Comparison of ENCODE assay signal across 8 cellular contexts in the genomic region with DNA sequence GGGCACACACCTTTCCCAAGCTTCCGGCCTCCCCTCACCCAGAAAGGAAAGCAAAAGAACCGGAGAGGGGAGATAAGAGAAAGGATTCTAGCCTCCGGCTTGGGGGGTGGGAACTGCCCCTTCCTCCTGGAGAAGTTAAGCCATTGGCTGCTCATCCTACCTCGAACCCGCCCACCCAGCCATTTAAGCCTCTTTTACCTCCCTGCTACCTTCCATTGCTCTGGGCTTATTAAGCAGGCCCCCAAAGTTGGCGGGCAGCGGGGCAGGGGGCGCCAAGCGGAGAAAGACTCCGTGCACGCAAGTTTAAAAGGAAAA. TPM values are rescaled to one million over a fixed set of nuclear protein-coding genes. Genes with fewer than 3 reads are reported as not detected.
A peak's percentile ranks its signal among the peaks of the same experiment; 100 is the strongest.
DNase-seq lines count a peak whose midpoint lies in the region; ATAC-seq, FAIRE-seq and TF ChIP-seq lines count a peak whose summit lies in the region.

No MANE protein-coding gene starts in this region.

- TF ChIP-seq EP300 in A549 (IDR thresholded peaks at IDR 0.05) (no peak), HepG2 (IDR thresholded peaks at IDR 0.05; ENCODE audit: low read depth in 2 of 2, low read length in 2 of 2) (no peak), HepG2 (CRISPR knock-in tag; IDR thresholded peaks at IDR 0.05; ENCODE audit: borderline replicate concordance) (no peak)

- H3K27me3 ChIP-seq in H7 (ENCODE audit: control insufficient read depth, insufficient read depth, low read length) (no peaks in the 10 kb centered on the region; the same call in 1 of the 2 replicates), WERI-Rb-1 (ENCODE audit: insufficient read depth, low read depth, severe bottlenecking) (no peaks in the 10 kb centered on the region), duodenal mucosa (ENCODE audit: control insufficient read depth in 1 of 2, insufficient read depth in 2 of 2, low read length in 2 of 2) (no peaks in the 10 kb centered on the region), HepG2 (ENCODE audit: control insufficient read depth in 1 of 2, insufficient read depth in 2 of 2, low read length in 2 of 2) (peaks cover 3 to 48% of the 10 kb centered on the region in 2 experiments)

- no peak for FAIRE-seq in A549 (lab: Jason Lieb, UNC)
- FAIRE-seq in HepG2 (lab: Jason Lieb, UNC): no peak

- DNase-seq in A549 (ENCODE audit: low read depth in 1 of 2, low spot score in 1 of 2): peak; percentile 80 to 94
- DNase-seq in H7: peak; percentile 95
- DNase-seq in NCI-H345 (lab: John Stamatoyannopoulos, UW): peak; percentile 92
- peak; percentile 97 for DNase-seq in WERI-Rb-1
- DNase-seq in HepG2 (ENCODE audit: low spot score): peak; percentile 23
- peak in 2 of 3 experiments; percentile 29 to 51 for DNase-seq in stimulated activated CD4-positive, alpha-beta T cell treated with anti-CD3 and anti-CD28 coated beads, TNF-alpha, amount 100 ng/mL, for 24 hours (ENCODE audit: low read depth in 3 of 3)

- H2AFZ ChIP-seq in HepG2 (ENCODE audit: low read length): no peak overlapping the region

- H3K79me2 ChIP-seq in HepG2 (ENCODE audit: insufficient read depth, low read length): no peaks in the 10 kb centered on the region

- no TSS peak for BruUV-seq in HepG2 (replicated peaks; lab: Mats Ljungman, UMichigan)

- no peak for TF ChIP-seq RAD21 in A549 (conservative IDR thresholded peaks at IDR 0.05 in 1 of 2, IDR thresholded peaks at IDR 0.05 in 1 of 2)
- no peak for TF ChIP-seq RAD21 in HepG2 (CRISPR knock-in tag; IDR thresholded peaks at IDR 0.05)

- peak overlapping the region; percentile 70 for H3K4me2 ChIP-seq in A549
- peak overlapping the region; percentile 84 for H3K4me2 ChIP-seq in HepG2 (ENCODE audit: low read depth, low read length)

- no peaks in the 10 kb centered on the region for H4K20me1 ChIP-seq in HepG2 (ENCODE audit: insufficient read depth, low read length)

- POLR2A ChIA-PET in A549 (lab: Yijun Ruan, JAX): interaction anchor here (0.6 to 3.1 kb wide), 12 partner anchors 48 to 343 kb away, joined by 3 to 29 read pairs (median 6); no protein-coding TSS in a partner anchor
- POLR2A ChIA-PET in HepG2 (lab: Yijun Ruan, JAX): no interaction called here

- H3K36me3 ChIP-seq in H7 (replicated peaks; ENCODE audit: control insufficient read depth, insufficient read depth, low read length) (no peaks in the 10 kb centered on the region), WERI-Rb-1 (peaks cover 4% of the 10 kb centered on the region; the same call in 1 of the 2 replicates), duodenal mucosa (ENCODE audit: control insufficient read depth in 1 of 2, insufficient read depth in 2 of 2, low read length in 2 of 2) (no peaks in the 10 kb centered on the region), HepG2 (replicated peaks in 1 of 2; ENCODE audit: control insufficient read depth in 1 of 2, insufficient read depth in 2 of 2, low read length in 2 of 2) (no peaks in the 10 kb centered on the region)

- under 1% methylated on average over 10 of the region's 11 CpGs for WGBS in A549 (ENCODE audit: missing lambda C conversion rate)
- 0% methylated on average over 11 of the region's 11 CpGs for WGBS in HepG2 (ENCODE audit: low lambda C conversion rate)

- intact Hi-C loops in HepG2 (cut with micrococcal nuclease; ENCODE audit: unreplicated experiment): loop anchor here (2.0 to 5.0 kb wide), 2 partner anchors 139 to 484 kb away; a partner anchor contains a TSS

- peak overlapping the region; percentile 99 for H3K27ac ChIP-seq in A549
- H3K27ac ChIP-seq in WERI-Rb-1: peak overlapping the region; percentile 98
- H3K27ac ChIP-seq in duodenal mucosa (ENCODE audit: low read depth, low read length): peak overlapping the region; percentile 88
- H3K27ac ChIP-seq in HepG2 (ENCODE audit: extremely low read length, insufficient read depth, low read length): no peak overlapping the region

- H3K4me3 ChIP-seq in A549 (peak overlapping the region; percentile 80), H7 (ENCODE audit: insufficient read depth, low read depth, low read length) (peak overlapping the region; percentile 82), WERI-Rb-1 (ENCODE audit: low read depth, low read length) (peak overlapping the region; percentile 98), duodenal mucosa (ENCODE audit: low read depth in 1 of 2, low read length in 2 of 2) (peak overlapping the region; percentile 90 to 97), HepG2 (replicated peaks in 1 of 3; ENCODE audit: insufficient read depth in 1 of 3, low read depth in 2 of 3, low read length in 3 of 3) (peak overlapping the region; percentile 58 to 75 (median 61))

- ATAC-seq in A549 (peak; percentile 62 to 76), HepG2 (peak; percentile 18), HG03196 (IDR thresholded peaks at IDR 0.05; ENCODE audit: unreplicated experiment) (no peak)

- CTCF ChIA-PET in A549 (lab: Yijun Ruan, JAX) (interaction anchor here (1.1 to 1.2 kb wide), 3 partner anchors 57 to 103 kb away, joined by 3 to 7 read pairs (median 4); no protein-coding TSS in a partner anchor), HepG2 (lab: Yijun Ruan, JAX; ENCODE audit: low intra/inter-chr PET ratio, low total read pairs) (no interaction called here)

- in situ Hi-C loops in HepG2 (cut with HindIII; ENCODE audit: extremely low pct_ligation_motif_present, low pct_unique_long_range_greater_than_20kb): loop anchor here (5.0 kb wide), 2 partner anchors 101 to 139 kb away; no protein-coding TSS in a partner anchor

- H3K9me3 ChIP-seq in A549 (no peaks in the 10 kb centered on the region), WERI-Rb-1 (ENCODE audit: severe bottlenecking) (no peaks in the 10 kb centered on the region), duodenal mucosa (ENCODE audit: control insufficient read depth in 1 of 2, low read length in 2 of 2) (no peaks in the 10 kb centered on the region), HepG2 (ENCODE audit: low read length) (no peaks in the 10 kb centered on the region)

- H3K9ac ChIP-seq in duodenal mucosa (ENCODE audit: low read depth in 1 of 2, low read length in 2 of 2) (peak overlapping the region; percentile 84), HepG2 (ENCODE audit: insufficient read depth, low read depth, low read length) (no peak overlapping the region)

- TF ChIP-seq POLR2A in A549 (IDR thresholded peaks at IDR 0.05; ENCODE audit: low read length): no peak
- no peak for TF ChIP-seq POLR2A in HepG2 (IDR thresholded peaks at IDR 0.05; ENCODE audit: insufficient read depth in 1 of 2, low read depth in 2 of 2, low read length in 2 of 2)

- TF ChIP-seq CTCF in A549 (IDR thresholded peaks at IDR 0.05) (no peak), WERI-Rb-1 (IDR thresholded peaks at IDR 0.05; ENCODE audit: low read depth, low read length) (no peak), HepG2 (CRISPR knock-in tag; IDR thresholded peaks at IDR 0.05) (no peak)

- H3K4me1 ChIP-seq in A549 (peaks cover 39% of the 10 kb centered on the region), duodenal mucosa (ENCODE audit: control insufficient read depth in 1 of 2, insufficient read depth in 2 of 2, low read length in 2 of 2) (peaks cover 3 to 9% of the 10 kb centered on the region in 2 donors), HepG2 (ENCODE audit: insufficient read depth, low read length) (peaks cover 42% of the 10 kb centered on the region)

TF ChIP-seq in A549, 52 proteins besides CTCF, POLR2A, EP300 and RAD21 (continues in another document):
- TF ChIP-seq JUNB (IDR thresholded peaks at IDR 0.05) (no peak), KDM5A (IDR thresholded peaks at IDR 0.05) (no peak), MAFK (IDR thresholded peaks at IDR 0.05; ENCODE audit: partially characterized antibody) (no peak), RNF2 (IDR thresholded peaks at IDR 0.05; ENCODE audit: borderline replicate concordance, low read depth) (no peak), EHF (CRISPR knock-in tag; IDR thresholded peaks at IDR 0.05) (no peak), BHLHE40 (IDR thresholded peaks at IDR 0.05; ENCODE audit: low read depth, low read length) (no peak)

RNA-seq across cellular contexts. Expression of a gene that starts 2.3 kb away (rescaled TPM):
- polyA plus RNA-seq in A549 (2011; rRNA removed) (18.1 and 22.2 TPM in 2 replicates), A549 (2017; fragmentation: RNase III; extraction: RNeasy Plus Mini Kit Qiagen cat#74134 plus additional on column Dnase treatment) (7.3 to 9.1 TPM (median 9.0 TPM) in 3 replicates), HepG2 (2011; rRNA removed) (0.04 and 0.05 TPM in 2 replicates)
- 8.0 and 11.1 TPM in 2 replicates for polyA plus RNA-seq in A549 (2012; cell fraction: cytosol; rRNA removed)
- 9.0 and 9.3 TPM in 2 replicates for polyA plus RNA-seq in A549 (2012; cell fraction: nucleus; rRNA removed)
- 38.5 and 44.5 TPM in 2 replicates for polyA minus RNA-seq in A549 (2011; rRNA and poly(A)+ RNA removed)
- total RNA-seq in H7 (2014; rRNA removed; shearing (Covaris generic)): 5.9 and 7.1 TPM in 2 replicates
- total RNA-seq in HepG2 (2016; rRNA removed; fragmentation: Illumina TruSeq; extraction: Trizol): 0.13 TPM in 1 of 2 replicates, not detected in the other
- under 0.01 TPM in 1 of 2 replicates, not detected in the other for total RNA-seq in HepG2 (2016; cell fraction: cytosol; rRNA removed; fragmentation: Illumina TruSeq; extraction: Trizol; ENCODE audit: low read depth)
- total RNA-seq in HepG2 (2016; cell fraction: insoluble cytoplasmic fraction; rRNA removed; fragmentation: Illumina TruSeq; extraction: Trizol): 0.09 TPM in 1 of 2 replicates, not detected in the other
- not detected in 2 replicates for total RNA-seq in HepG2 (2016; cell fraction: membrane; rRNA removed; fragmentation: Illumina TruSeq; extraction: Trizol)
- not detected in 2 replicates for total RNA-seq in HepG2 (2016; cell fraction: nucleus; rRNA removed; fragmentation: Illumina TruSeq; extraction: Trizol)
- polyA plus RNA-seq in HepG2 (2011; cell fraction: cytosol; rRNA removed): 0.07 and 0.08 TPM in 2 replicates
- 0.07 and 0.08 TPM in 2 replicates for polyA plus RNA-seq in HepG2 (2011; cell fraction: nucleus; rRNA removed)
- polyA plus RNA-seq in HepG2 (2012): 0.25 and 0.36 TPM in 2 replicates
- polyA plus RNA-seq in HepG2 (2016; cell fraction: cytosol; fragmentation: Illumina TruSeq; extraction: Trizol; ENCODE audit: low read depth): not detected in 2 replicates
- polyA plus RNA-seq in HepG2 (2016; cell fraction: insoluble cytoplasmic fraction; fragmentation: Illumina TruSeq; extraction: Trizol; ENCODE audit: low read depth): 0.04 TPM in 1 of 2 replicates, not detected in the other
- polyA plus RNA-seq in HepG2 (2016; cell fraction: membrane; fragmentation: Illumina TruSeq; extraction: Trizol; ENCODE audit: low read depth): not detected in 2 replicates
- polyA plus RNA-seq in HepG2 (2016; cell fraction: nucleus; fragmentation: Illumina TruSeq; extraction: Trizol; ENCODE audit: insufficient read depth, low read depth): not detected in 2 replicates
- polyA minus RNA-seq in HepG2 (2011; rRNA and poly(A)+ RNA removed; ENCODE audit: low replicate concordance): 0.04 and 2.7 TPM in 2 replicates
- 0.30 TPM in 1 of 2 replicates, not detected in the other for polyA minus RNA-seq in HepG2 (2011; cell fraction: cytosol; rRNA and poly(A)+ RNA removed)
- 0.50 and 0.52 TPM in 2 replicates for polyA minus RNA-seq in HepG2 (2011; cell fraction: nucleus; rRNA and poly(A)+ RNA removed)

Comparison
In these comparisons a context has a peak if more than half of its experiments do, and no peak if none do; other contexts are left out.
1. DNase-seq: peak in every context shown above with its lines; median percentile 97 in WERI-Rb-1; 95 in H7; 92 in NCI-H345; 87 in A549; 40 in stimulated activated CD4-positive, alpha-beta T cell treated with anti-CD3 and anti-CD28 coated beads, TNF-alpha, amount 100 ng/mL, for 24 hours; 23 in HepG2.